Comparison of ENCODE assay signal across 13 cellular contexts in genomic region chr3:69240651-69241578, GRCh38.
DNase-seq lines count a peak whose midpoint lies in the region; ATAC-seq and TF ChIP-seq lines count a peak whose summit lies in the region.
"Had no signal": no experiment of that assay in that cellular context is flagged by ENCODE, and none has a peak within 500 bp of the region (broad histone marks: within the 10 kb centered on the region; RNA-seq: fewer than 3 reads in every experiment).

No MANE protein-coding gene starts in this region.

- H3K36me3 ChIP-seq in KMS-11 (ENCODE audit: insufficient read depth) (no peaks in the 10 kb centered on the region), spleen (peaks cover 0 to 27% (median 0%) of the 10 kb centered on the region in 6 donors)
- H3K36me3 ChIP-seq: pancreas had no signal

- no peaks in the 10 kb centered on the region for H3K9me3 ChIP-seq in spleen
- H3K9me3 ChIP-seq: pancreas had no signal

- H3K27me3 ChIP-seq in KMS-11 (ENCODE audit: insufficient read depth, low read depth) (no peaks in the 10 kb centered on the region), spleen (replicated peaks in 1 of 7) (no peaks in the 10 kb centered on the region)
- H3K27me3 ChIP-seq: pancreas had no signal

- no peak for TF ChIP-seq POLR2A in spleen (IDR thresholded peaks at IDR 0.05)

- H3K9ac ChIP-seq in KMS-11: peak overlapping the region; percentile 65

- H3K79me2 ChIP-seq in KMS-11 (ENCODE audit: insufficient read depth, low read depth): peaks cover under 1% of the 10 kb centered on the region; the same call in 1 of the 2 replicates

- H3K27ac ChIP-seq in KMS-11 (peak overlapping the region; percentile 98), spleen (peak overlapping the region in 1 of 8 donors; percentile 2), caudate nucleus (ENCODE audit: low read depth, low read length) (no peak overlapping the region)
- H3K27ac ChIP-seq: HL-60, VCaP had no signal

- 79 to 93% (median 82%) methylated on average over 9 to 10 of the region's 10 CpGs for WGBS in spleen, 5 donors

- H4K20me1 ChIP-seq in KMS-11 (ENCODE audit: insufficient read depth): no peaks in the 10 kb centered on the region

- intact Hi-C loops in spleen (cut with DNase I; ENCODE audit: low total_unique reads): no loop called here

- no peak for TF ChIP-seq CTCF in KMS-11 (conservative IDR thresholded peaks at IDR 0.05; ENCODE audit: low read depth, low read length)
- TF ChIP-seq CTCF in spleen (IDR thresholded peaks at IDR 0.05 in 8 of 11, conservative IDR thresholded peaks at IDR 0.05 in 3 of 11): no peak

- H3K4me3 ChIP-seq in KMS-11 (IDR thresholded peaks at IDR 0.05; ENCODE audit: insufficient read depth, low read depth, low read length) (peak overlapping the region; percentile 26), spleen (no peak overlapping the region)
- H3K4me3 ChIP-seq: pancreas had no signal

- H3K4me2 ChIP-seq in KMS-11: peak overlapping the region; percentile 85

- ATAC-seq in GM21619 (IDR thresholded peaks at IDR 0.05; ENCODE audit: unreplicated experiment): peak; percentile 69

- peak; percentile 58 for DNase-seq in ELF-1 (ENCODE audit: low read depth, low spot score)
- peak; percentile 34 for DNase-seq in kidney glomerular epithelial cell (lab: John Stamatoyannopoulos, UW)
- DNase-seq in OCI-M1 (lab: John Stamatoyannopoulos, UW): no peak
- no peak for DNase-seq in NCI-H1694 treated with DMSO at 0.1 percent for 48 hours (lab: John Stamatoyannopoulos, UW)
- no peak for DNase-seq in spleen
- no peak for DNase-seq in caudate nucleus (lab: John Stamatoyannopoulos, UW)
- DNase-seq: activated effector memory CD4-positive, alpha-beta T cell treated with Interleukin-2 at 50 U/mL for 16 hours; NCI-H187 treated with DMSO at 0.1 percent for 48 hours; pancreas had no signal

- peaks cover 96% of the 10 kb centered on the region for H3K4me1 ChIP-seq in KMS-11 (ENCODE audit: low read depth, poor library complexity, severe bottlenecking)
- peaks cover 0 to 36% (median 25%) of the 10 kb centered on the region in 6 donors for H3K4me1 ChIP-seq in spleen

- H2AFZ ChIP-seq in KMS-11 (ENCODE audit: low read depth): peak overlapping the region; percentile 53

Comparison
In these comparisons a context has a peak if more than half of its experiments do, and no peak if none do; other contexts are left out.
1. DNase-seq: peak in ELF-1 (single experiment) and kidney glomerular epithelial cell (single experiment); none in OCI-M1 (single experiment), NCI-H1694 treated with DMSO at 0.1 percent for 48 hours (single experiment), spleen (single experiment) and caudate nucleus (0 of 61).